22 cellular contexts compared by ENCODE assay signal in genomic region chr5:127337876-127338275, GRCh38. TPM values are rescaled to one million over a fixed set of nuclear protein-coding genes. Genes with fewer than 3 reads are reported as not detected.
"Had no signal": no experiment of that assay in that cellular context is flagged by ENCODE, and none has a peak within 500 bp of the region (broad histone marks: within the 10 kb centered on the region; RNA-seq: fewer than 3 reads in every experiment).

No MANE protein-coding gene starts in this region.

- H3K36me3 Mint-ChIP-seq: activated naive CD4-positive, alpha-beta T cell treated with anti-CD3 and anti-CD28 coated beads, Interleukin-2, amount 50 U/mL, for 72 hours; memory B cell; stimulated activated naive B cell treated with anti-CD40 and anti-IgM and Interleukin-4, amounts not matched to agents 10 μg/mL and 1 μg/mL and 100 μg/mL, for 72 hours had no signal

- H3K9me3 Mint-ChIP-seq: activated CD4-positive, alpha-beta T cell treated with anti-CD3 and anti-CD28 coated beads, Interleukin-2, amount 10 ng/mL, durations not matched to agents 7 days and 5 days; activated CD8-positive, alpha-beta T cell treated with anti-CD3 and anti-CD28 coated beads for 36 hours; activated naive CD4-positive, alpha-beta T cell treated with anti-CD3 and anti-CD28 coated beads, Interleukin-2, amount 50 U/mL, for 72 hours; central memory CD8-positive, alpha-beta T cell; endodermal cell; memory B cell; nephron progenitor cell; stimulated activated naive B cell treated with anti-CD40 and anti-IgM and Interleukin-4, amounts not matched to agents 10 μg/mL and 1 μg/mL and 100 μg/mL, for 72 hours had no signal

- H3K4me1 ChIP-seq: ascending aorta, colonic mucosa, esophagus squamous epithelium, gastrocnemius medialis, parathyroid adenoma, right lobe of liver, upper lobe of left lung had no signal

- H3K4me3 ChIP-seq: ascending aorta, colonic mucosa, esophagus squamous epithelium, gastrocnemius medialis, right lobe of liver, upper lobe of left lung had no signal

- H3K36me3 ChIP-seq: ascending aorta, colonic mucosa, esophagus squamous epithelium, gastrocnemius medialis, right lobe of liver, upper lobe of left lung had no signal

- H3K27ac ChIP-seq: ascending aorta, colonic mucosa, esophagus squamous epithelium, gastrocnemius medialis, parathyroid adenoma, right lobe of liver, upper lobe of left lung, VCaP had no signal

- H3K9me3 ChIP-seq: ascending aorta, colonic mucosa, esophagus squamous epithelium, gastrocnemius medialis, right lobe of liver, upper lobe of left lung had no signal

- H3K27me3 ChIP-seq: ascending aorta, colonic mucosa, esophagus squamous epithelium, gastrocnemius medialis, right lobe of liver, upper lobe of left lung had no signal

- DNase-seq: activated CD4-positive, alpha-beta T cell treated with anti-CD3 and anti-CD28 coated beads, Interleukin-2, amount 10 ng/mL, durations not matched to agents 7 days and 5 days; activated CD4-positive, CD25-positive, alpha-beta regulatory T cell treated with anti-CD3 and anti-CD28 coated beads, Interleukin-2, amount 50 U/mL, for 72 hours; activated CD8-positive, alpha-beta T cell treated with anti-CD3 and anti-CD28 coated beads for 36 hours; activated gamma-delta T cell treated with Interleukin-2 at 50 U/mL for 16 hours; colonic mucosa; endodermal cell; esophagus squamous epithelium; gastrocnemius medialis; left cardiac atrium; nephron progenitor cell; right lobe of liver; small intestine; stimulated activated CD4-positive, alpha-beta T cell treated with anti-CD3 and anti-CD28 coated beads, Interleukin-2, amount 100 ng/mL, for 24 hours; stimulated activated naive B cell treated with anti-CD40 and anti-IgM and Interleukin-4, amounts not matched to agents 10 μg/mL and 1 μg/mL and 100 μg/mL, for 72 hours; upper lobe of left lung had no signal

- H3K9ac ChIP-seq: parathyroid adenoma had no signal

- H3K27ac Mint-ChIP-seq: activated CD4-positive, alpha-beta T cell treated with anti-CD3 and anti-CD28 coated beads, Interleukin-2, amount 10 ng/mL, durations not matched to agents 7 days and 5 days; activated CD8-positive, alpha-beta T cell treated with anti-CD3 and anti-CD28 coated beads for 36 hours; activated naive CD4-positive, alpha-beta T cell treated with anti-CD3 and anti-CD28 coated beads, Interleukin-2, amount 50 U/mL, for 72 hours; endodermal cell; memory B cell; nephron progenitor cell; stimulated activated naive B cell treated with anti-CD40 and anti-IgM and Interleukin-4, amounts not matched to agents 10 μg/mL and 1 μg/mL and 100 μg/mL, for 72 hours had no signal

- H3K4me1 Mint-ChIP-seq: activated CD4-positive, alpha-beta T cell treated with anti-CD3 and anti-CD28 coated beads, Interleukin-2, amount 10 ng/mL, durations not matched to agents 7 days and 5 days; central memory CD8-positive, alpha-beta T cell; memory B cell; nephron progenitor cell; stimulated activated naive B cell treated with anti-CD40 and anti-IgM and Interleukin-4, amounts not matched to agents 10 μg/mL and 1 μg/mL and 100 μg/mL, for 72 hours had no signal

- ATAC-seq: activated CD8-positive, alpha-beta T cell treated with anti-CD3 and anti-CD28 coated beads for 36 hours; activated naive CD4-positive, alpha-beta T cell treated with anti-CD3 and anti-CD28 coated beads, Interleukin-2, amount 50 U/mL, for 72 hours; gastrocnemius medialis; left cardiac atrium; right lobe of liver; stimulated activated naive B cell treated with anti-CD40 and anti-IgM and Interleukin-4, amounts not matched to agents 10 μg/mL and 1 μg/mL and 100 μg/mL, for 72 hours had no signal

- H3K4me3 Mint-ChIP-seq: activated CD4-positive, alpha-beta T cell treated with anti-CD3 and anti-CD28 coated beads, Interleukin-2, amount 10 ng/mL, durations not matched to agents 7 days and 5 days; activated CD8-positive, alpha-beta T cell treated with anti-CD3 and anti-CD28 coated beads for 36 hours; central memory CD8-positive, alpha-beta T cell; endodermal cell; memory B cell; nephron progenitor cell; stimulated activated naive B cell treated with anti-CD40 and anti-IgM and Interleukin-4, amounts not matched to agents 10 μg/mL and 1 μg/mL and 100 μg/mL, for 72 hours had no signal

RNA-seq across cellular contexts. Expression of gene MEGF10, which starts 47.3 kb away (rescaled TPM):
- total RNA-seq: activated CD4-positive, alpha-beta T cell treated with anti-CD3 and anti-CD28 coated beads, Interleukin-2, amount 10 ng/mL, durations not matched to agents 7 days and 5 days; activated CD8-positive, alpha-beta T cell treated with anti-CD3 and anti-CD28 coated beads for 36 hours; T-helper 2 cell treated with Interferon-gamma antibody and Interleukin-4, amounts not matched to agents 100 ng/mL and 5 ng/mL, for 36 hours had no signal
